Comparison of ENCODE assay signal across 10 cellular contexts in genomic region chr18:57436965-57437333, GRCh38. TPM values are rescaled to one million over a fixed set of nuclear protein-coding genes. Genes with fewer than 3 reads are reported as not detected.
DNase-seq lines count a peak whose midpoint lies in the region; ATAC-seq and TF ChIP-seq lines count a peak whose summit lies in the region.
"Had no signal": no experiment of that assay in that cellular context is flagged by ENCODE, and none has a peak within 500 bp of the region (broad histone marks: within the 10 kb centered on the region; RNA-seq: fewer than 3 reads in every experiment).

No MANE protein-coding gene starts in this region.

- DNase-seq in left ventricle myocardium inferior (no peak), cardiac septum (ENCODE audit: low spot score) (no peak), T-helper 17 cell (no peak), suprapubic skin (ENCODE audit: low spot score in 2 of 2) (no peak)
- DNase-seq in activated effector memory CD4-positive, alpha-beta T cell treated with Interleukin-2 at 50 U/mL for 16 hours, result no peak
- DNase-seq: DND-41 had no signal

- TF ChIP-seq POLR2A in suprapubic skin (IDR thresholded peaks at IDR 0.05), result no peak

- H3K27ac Mint-ChIP-seq in T-helper 17 cell, result no peak overlapping the region

- no peak for TF ChIP-seq EP300 in suprapubic skin (IDR thresholded peaks at IDR 0.05)

- no peak for TF ChIP-seq CTCF in left ventricle myocardium inferior (IDR thresholded peaks at IDR 0.05; ENCODE audit: borderline replicate concordance)
- no peak for TF ChIP-seq CTCF in suprapubic skin (IDR thresholded peaks at IDR 0.05)

- intact Hi-C loops in left ventricle myocardium inferior (cut with micrococcal nuclease), result no loop called here
- intact Hi-C loops in cardiac septum (cut with DNase I), result no loop called here

- H3K36me3 ChIP-seq in left ventricle myocardium inferior (no peaks in the 10 kb centered on the region), iPS-20b (ENCODE audit: insufficient read depth, low read depth, low read length) (no peaks in the 10 kb centered on the region), suprapubic skin (no peaks in the 10 kb centered on the region)

- peak overlapping the region; percentile 83 for H3K4me3 Mint-ChIP-seq in T-helper 17 cell

- 6% methylated on average over 13 of the region's 13 CpGs for WGBS in suprapubic skin

- H3K27me3 ChIP-seq in left ventricle myocardium inferior (ENCODE audit: low read depth) (peaks cover 97% of the 10 kb centered on the region), iPS-20b (ENCODE audit: insufficient read depth, low read length) (peaks cover 93% of the 10 kb centered on the region), suprapubic skin (peaks cover 100% of the 10 kb centered on the region)

- peaks cover 3% of the 10 kb centered on the region for H3K36me3 Mint-ChIP-seq in T-helper 17 cell (ENCODE audit: low read depth)

- H3K9ac ChIP-seq in iPS-20b (ENCODE audit: low read depth, low read length), result no peak overlapping the region

- H3K9me3 ChIP-seq in left ventricle myocardium inferior (replicated peaks), result no peaks in the 10 kb centered on the region
- H3K9me3 ChIP-seq in T-helper 17 cell (ENCODE audit: control insufficient read depth, low read length, poor library complexity, severe bottlenecking), result peaks cover 2% of the 10 kb centered on the region
- no peaks in the 10 kb centered on the region; the same call in 1 of the 2 replicates for H3K9me3 ChIP-seq in iPS-20b (ENCODE audit: insufficient read depth, low read depth, low read length)
- no peaks in the 10 kb centered on the region for H3K9me3 ChIP-seq in suprapubic skin

- H3K27ac ChIP-seq in left ventricle myocardium inferior (replicated peaks), result no peak overlapping the region
- H3K27ac ChIP-seq in iPS-20b (ENCODE audit: low read length), result no peak overlapping the region
- no peak overlapping the region for H3K27ac ChIP-seq in suprapubic skin

- peak overlapping the region; percentile 39 for H3K4me3 ChIP-seq in left ventricle myocardium inferior
- peak overlapping the region; percentile 75; the same call in 1 of the 2 replicates for H3K4me3 ChIP-seq in iPS-20b (ENCODE audit: low read length)
- H3K4me3 ChIP-seq in suprapubic skin, result peak overlapping the region; percentile 19

- H3K4me1 ChIP-seq in left ventricle myocardium inferior (peaks cover 78% of the 10 kb centered on the region), iPS-20b (ENCODE audit: insufficient read depth, low read length) (peaks cover 27% of the 10 kb centered on the region), suprapubic skin (peaks cover 80% of the 10 kb centered on the region)

- no peak for ATAC-seq in T-helper 17 cell
- no peak for ATAC-seq in GM19455 (IDR thresholded peaks at IDR 0.05; ENCODE audit: unreplicated experiment)
- ATAC-seq in GM18858 (IDR thresholded peaks at IDR 0.05; ENCODE audit: unreplicated experiment), result no peak
- ATAC-seq: HCT116 had no signal

- peaks cover 11% of the 10 kb centered on the region for H3K4me1 Mint-ChIP-seq in T-helper 17 cell

- H3K27me3 Mint-ChIP-seq in T-helper 17 cell, result peaks cover 76% of the 10 kb centered on the region

RNA-seq across cellular contexts. Expression of gene ONECUT2, which starts 1.8 kb away (rescaled TPM):
- total RNA-seq in left ventricle myocardium inferior, result 0.41 TPM
- total RNA-seq in cardiac septum, result 0.22 TPM
- not detected for total RNA-seq in T-helper 17 cell
- under 1 TPM in 2 of 4 donors, not detected in 2; 0.03 to 0.08 TPM for total RNA-seq in suprapubic skin

Comparison
In these comparisons a context has a peak if more than half of its experiments do, and no peak if none do; other contexts are left out.
1. H3K4me3 ChIP-seq: peak in every context shown above with its lines; median percentile 75 in iPS-20b; 39 in left ventricle myocardium inferior; 19 in suprapubic skin.